In genomic region chr2:128401680-128402079, GRCh38 we compare ENCODE assay signal across 28 cellular contexts.
"Had no signal": no experiment of that assay in that cellular context is flagged by ENCODE, and none has a peak within 500 bp of the region (broad histone marks: within the 10 kb centered on the region; RNA-seq: fewer than 3 reads in every experiment).

No MANE protein-coding gene starts in this region.

- DNase-seq: activated CD4-positive, alpha-beta memory T cell treated with anti-CD3 and anti-CD28 coated beads for 36 hours; activated CD4-positive, alpha-beta T cell treated with anti-CD3 and anti-CD28 coated beads, Interleukin-2, amount 10 ng/mL, durations not matched to agents 24 days and 14 days; activated CD4-positive, CD25-positive, alpha-beta regulatory T cell treated with anti-CD3 and anti-CD28 coated beads, Interleukin-2, amount 50 U/mL, for 72 hours; activated CD8-positive, alpha-beta memory T cell treated with anti-CD3 and anti-CD28 coated beads, Interleukin-2, amount 50 U/mL, for 4 hours; activated gamma-delta T cell treated with Interleukin-2 at 50 U/mL for 16 hours; activated naive CD4-positive, alpha-beta T cell treated with anti-CD3 and anti-CD28 coated beads, Interleukin-2, amount 50 U/mL, for 16 hours; activated T-cell treated with anti-CD3 and anti-CD28 coated beads, Interleukin-2, amount 50 U/mL, for 1 hour; amniotic stem cell; brain microvascular endothelial cell; central memory CD4-positive, alpha-beta T cell; dermis blood vessel endothelial cell; effector CD4-positive, alpha-beta T cell; esophagus squamous epithelium; foreskin melanocyte; left ventricle myocardium superior; naive B cell; nephron progenitor cell; nucleus accumbens; stimulated activated naive CD4-positive, alpha-beta T cell; T-helper 17 cell; T1000 had no signal

- H3K27me3 ChIP-seq: brain microvascular endothelial cell, esophagus squamous epithelium, pancreas, upper lobe of left lung had no signal

- H3K9me3 ChIP-seq: esophagus squamous epithelium, pancreas, psoas muscle, thoracic aorta, upper lobe of left lung had no signal

- ATAC-seq: left ventricle myocardium superior, pancreas, psoas muscle, T-helper 17 cell had no signal

- H3K36me3 ChIP-seq: brain microvascular endothelial cell, esophagus squamous epithelium, pancreas, thoracic aorta, upper lobe of left lung had no signal

- H3K27ac ChIP-seq: brain microvascular endothelial cell, epithelial cell of prostate, esophagus squamous epithelium, pancreas, psoas muscle, thoracic aorta, upper lobe of left lung had no signal

- H3K4me3 ChIP-seq: esophagus squamous epithelium, pancreas, psoas muscle, thoracic aorta, upper lobe of left lung had no signal

- FAIRE-seq: astrocyte, endometrium, pancreas had no signal

- H3K4me1 ChIP-seq: psoas muscle, upper lobe of left lung had no signal
